In genomic region chr3:64173567-64173966, GRCh38 we compare ENCODE assay signal across 22 cellular contexts. TPM values are rescaled to one million over a fixed set of nuclear protein-coding genes. Genes with fewer than 3 reads are reported as not detected.
A peak's percentile ranks its signal among the peaks of the same experiment; 100 is the strongest.
DNase-seq lines count a peak whose midpoint lies in the region; ATAC-seq and TF ChIP-seq lines count a peak whose summit lies in the region.
"Had no signal": no experiment of that assay in that cellular context is flagged by ENCODE, and none has a peak within 500 bp of the region (broad histone marks: within the 10 kb centered on the region; RNA-seq: fewer than 3 reads in every experiment).

No MANE protein-coding gene starts in this region.

- CTCF ChIA-PET in Calu3 (lab: Charles Lee) = no interaction called here

- H3K27ac ChIP-seq in hepatocyte (peak overlapping the region; percentile 87), subcutaneous abdominal adipose tissue (ENCODE audit: low read depth, low read length) (peak overlapping the region; percentile 34)
- H3K27ac ChIP-seq: BLaER1 treated with 17β-estradiol and CSF1 and Interleukin-3, amounts not matched to agents 10 nM and 100 nM had no signal

- H3K36me3 ChIP-seq in hepatocyte (replicated peaks; ENCODE audit: insufficient read depth, low read depth) (no peaks in the 10 kb centered on the region), subcutaneous abdominal adipose tissue (ENCODE audit: control insufficient read depth in 5 of 5, insufficient read depth in 5 of 5, low read length in 5 of 5) (peaks cover 0 to 9% (median 2%) of the 10 kb centered on the region in 5 donors)
- H3K36me3 ChIP-seq: BE2C; BLaER1 treated with 17β-estradiol and CSF1 and Interleukin-3, amounts not matched to agents 10 nM and 100 nM had no signal

- H3K4me2 ChIP-seq in hepatocyte = peak overlapping the region; percentile 42
- H3K4me2 ChIP-seq: A549; BLaER1 treated with 17β-estradiol and CSF1 and Interleukin-3, amounts not matched to agents 10 nM and 100 nM; GM23338 had no signal

- no peaks in the 10 kb centered on the region for H3K36me3 Mint-ChIP-seq in Calu3 (ENCODE audit: insufficient read depth, unreplicated experiment)
- H3K36me3 Mint-ChIP-seq: CD14-positive monocyte; CD8-positive, alpha-beta memory T cell had no signal

- peaks cover 9% of the 10 kb centered on the region for H3K4me1 ChIP-seq in hepatocyte (ENCODE audit: insufficient read depth)
- peaks cover 0 to 17% (median 4%) of the 10 kb centered on the region in 5 donors for H3K4me1 ChIP-seq in subcutaneous abdominal adipose tissue (ENCODE audit: control insufficient read depth in 5 of 5, insufficient read depth in 5 of 5, low read length in 5 of 5)
- H3K4me1 ChIP-seq: BE2C; BLaER1 treated with 17β-estradiol and CSF1 and Interleukin-3, amounts not matched to agents 10 nM and 100 nM had no signal

- no TSS peak for BruUV-seq in Calu3 (replicated peaks; lab: Mats Ljungman, UMichigan)

- H3K9me3 ChIP-seq in hepatocyte (ENCODE audit: low read depth) (no peaks in the 10 kb centered on the region), subcutaneous abdominal adipose tissue (ENCODE audit: control insufficient read depth in 5 of 5, low read length in 5 of 5) (peaks cover 0 to 4% (median 0%) of the 10 kb centered on the region in 5 donors)
- H3K9me3 ChIP-seq: BE2C had no signal

- no peak for DNase-seq in left cardiac atrium
- no peak for DNase-seq in cardiac septum (ENCODE audit: low spot score)
- no peak for DNase-seq in Calu3
- no peak for DNase-seq in hepatocyte (ENCODE audit: low spot score)
- no peak for DNase-seq in T-helper 1 cell
- no peak for DNase-seq in activated T-cell treated with anti-CD3 and anti-CD28 coated beads for 4 hours
- DNase-seq: 8988T; ACHN; AML-193; BE2C; CD4-positive, alpha-beta T cell; CD8-positive, alpha-beta memory T cell; DMS53; DMS79 treated with DMSO at 0.1 percent for 48 hours; GF-D8; H9 had no signal

- TF ChIP-seq CTCF in Calu3 (IDR thresholded peaks at IDR 0.05; ENCODE audit: unreplicated experiment) = no peak
- no peak for TF ChIP-seq CTCF in hepatocyte (IDR thresholded peaks at IDR 0.05; ENCODE audit: poor library complexity)

- no peaks in the 10 kb centered on the region for H3K9me2 ChIP-seq in hepatocyte (replicated peaks; ENCODE audit: insufficient read depth)

- peak; percentile 73 to 87 for ATAC-seq in left cardiac atrium
- ATAC-seq: A549, GM23338, HCT116 had no signal

- WGBS in hepatocyte (ENCODE audit: low lambda C conversion rate, missing lambda C conversion rate) = 63% methylated on average over 5 of the region's 5 CpGs

- intact Hi-C loops in left cardiac atrium (cut with DNase I) (no loop called here), cardiac septum (cut with DNase I) (no loop called here), Calu3 (cut with micrococcal nuclease; ENCODE audit: unreplicated experiment) (no loop called here)

- H3K27me3 Mint-ChIP-seq in Calu3 (ENCODE audit: unreplicated experiment) = no peaks in the 10 kb centered on the region

- peaks cover 25% of the 10 kb centered on the region for H3K4me1 Mint-ChIP-seq in Calu3 (ENCODE audit: low read depth, unreplicated experiment)
- H3K4me1 Mint-ChIP-seq: CD14-positive monocyte; CD8-positive, alpha-beta memory T cell; GM23338 had no signal

- no peak overlapping the region for H3K4me3 ChIP-seq in hepatocyte
- H3K4me3 ChIP-seq in subcutaneous abdominal adipose tissue (ENCODE audit: low read depth in 1 of 5, low read length in 5 of 5) = no peak overlapping the region
- H3K4me3 ChIP-seq: A549; BLaER1 treated with 17β-estradiol and CSF1 and Interleukin-3, amounts not matched to agents 10 nM and 100 nM; GM23338 had no signal

- H3K9me3 Mint-ChIP-seq in Calu3 (ENCODE audit: low read depth, unreplicated experiment) = no peaks in the 10 kb centered on the region
- H3K9me3 Mint-ChIP-seq: GM23338 had no signal

- no peaks in the 10 kb centered on the region for H4K20me1 ChIP-seq in hepatocyte (ENCODE audit: insufficient read depth, poor library complexity, severe bottlenecking)
- H4K20me1 ChIP-seq: BLaER1 treated with 17β-estradiol and CSF1 and Interleukin-3, amounts not matched to agents 10 nM and 100 nM had no signal

- H3K27ac Mint-ChIP-seq in Calu3 (ENCODE audit: unreplicated experiment) = peak overlapping the region; percentile 54
- H3K27ac Mint-ChIP-seq: CD14-positive monocyte; CD4-positive, alpha-beta T cell; CD8-positive, alpha-beta memory T cell; GM23338; H9 had no signal

- peaks cover 18% of the 10 kb centered on the region for H3K79me2 ChIP-seq in hepatocyte

- H3K27me3 ChIP-seq in hepatocyte (no peaks in the 10 kb centered on the region), subcutaneous abdominal adipose tissue (ENCODE audit: control insufficient read depth in 5 of 5, insufficient read depth in 4 of 5, low read length in 5 of 5) (no peaks in the 10 kb centered on the region)
- H3K27me3 ChIP-seq: BE2C; BLaER1 treated with 17β-estradiol and CSF1 and Interleukin-3, amounts not matched to agents 10 nM and 100 nM had no signal

- H3K9ac ChIP-seq in subcutaneous abdominal adipose tissue (ENCODE audit: low read length in 5 of 5) = no peak overlapping the region
- H3K9ac ChIP-seq: BLaER1 treated with 17β-estradiol and CSF1 and Interleukin-3, amounts not matched to agents 10 nM and 100 nM had no signal

- H2AFZ ChIP-seq in hepatocyte = no peak overlapping the region
- H2AFZ ChIP-seq: GM23338 had no signal

- no peak overlapping the region for H3K4me3 Mint-ChIP-seq in Calu3 (ENCODE audit: low read depth, unreplicated experiment)
- H3K4me3 Mint-ChIP-seq: CD14-positive monocyte; CD4-positive, alpha-beta T cell; CD8-positive, alpha-beta memory T cell; GM23338; H9 had no signal

RNA-seq across cellular contexts. Expression of gene PRICKLE2, which starts 51.7 kb away (rescaled TPM):
- 10 to 100 TPM; 21.0 to 21.9 TPM for total RNA-seq in left cardiac atrium
- total RNA-seq in cardiac septum = 12.4 TPM
- total RNA-seq in Calu3 (2022) = 1.9 and 4.0 TPM in 2 replicates
- total RNA-seq in hepatocyte = 21.1 and 30.3 TPM in 2 replicates
- 8.5 TPM in 2 replicates for polyA plus RNA-seq in hepatocyte
- total RNA-seq: CD4-positive, alpha-beta T cell; CD8-positive, alpha-beta memory T cell had no signal
- polyA plus RNA-seq: CD14-positive monocyte; CD8-positive, alpha-beta memory T cell had no signal
